Comparison of ENCODE assay signal across 19 cellular contexts in genomic region chr5:133384120-133384855, GRCh38.
A peak's percentile ranks its signal among the peaks of the same experiment; 100 is the strongest.
DNase-seq lines count a peak whose midpoint lies in the region; ATAC-seq, FAIRE-seq and TF ChIP-seq lines count a peak whose summit lies in the region.
"Had no signal": no experiment of that assay in that cellular context is flagged by ENCODE, and none has a peak within 500 bp of the region (broad histone marks: within the 10 kb centered on the region; RNA-seq: fewer than 3 reads in every experiment).

No MANE protein-coding gene starts in this region.

- no peak overlapping the region for H2AK5ac ChIP-seq in H1 (ENCODE audit: low read depth, low read length)
- peak overlapping the region; percentile 78 for H2AK5ac ChIP-seq in neuronal stem cell (ENCODE audit: low read depth, low read length)

- H3K56ac ChIP-seq in H1 (replicated peaks; ENCODE audit: insufficient read length, low read depth, low read length) = no peak overlapping the region

- no peaks in the 10 kb centered on the region for H3K9me3 ChIP-seq in right cardiac atrium (ENCODE audit: control insufficient read depth, low read length)
- no peaks in the 10 kb centered on the region for H3K9me3 ChIP-seq in right atrium auricular region
- H3K9me3 ChIP-seq in H1 (ENCODE audit: insufficient read depth in 2 of 2, low read depth in 1 of 2, low read length in 1 of 2) = no peaks in the 10 kb centered on the region
- no peaks in the 10 kb centered on the region for H3K9me3 ChIP-seq in neuronal stem cell (replicated peaks in 1 of 2; ENCODE audit: control insufficient read depth in 2 of 2, insufficient read depth in 1 of 2, low read depth in 1 of 2, low read length in 2 of 2)

- no peak overlapping the region for H3K4me3 ChIP-seq in right cardiac atrium (ENCODE audit: low read length)
- H3K4me3 ChIP-seq in right atrium auricular region = no peak overlapping the region
- no peak overlapping the region for H3K4me3 ChIP-seq in H1 (ENCODE audit: extremely low read depth in 1 of 4, insufficient read depth in 2 of 4, low read depth in 3 of 4, low read length in 4 of 4)
- H3K4me3 ChIP-seq in neuronal stem cell (ENCODE audit: low read length in 2 of 2) = no peak overlapping the region
- H3K4me3 ChIP-seq: MG63 had no signal

- no peak for FAIRE-seq in H1 (lab: Jason Lieb, UNC)
- FAIRE-seq: GM12891 had no signal

- 67% methylated on average over 12 of the region's 12 CpGs for WGBS in right cardiac atrium
- WGBS in H1 (ENCODE audit: extremely low coverage in 1 of 2, insufficient coverage in 1 of 2, insufficient read length in 1 of 2, insufficient replicate concordance in 2 of 2, low coverage in 1 of 2, low lambda C conversion rate in 2 of 2, missing lambda C conversion rate in 1 of 2), 2 experiments = 86% methylated on average over 12 of the region's 12 CpGs; no CpG with 5 or more reads in 1 of the 2 experiments
- no CpG with 5 or more reads among the region's 12 CpGs for WGBS in neuronal stem cell (ENCODE audit: extremely low coverage in 2 of 2, insufficient read length in 2 of 2, insufficient replicate concordance in 1 of 2), 2 donors

- peak; percentile 14 to 32 for ATAC-seq in right cardiac atrium
- no peak for ATAC-seq in HG03432 (IDR thresholded peaks at IDR 0.05; ENCODE audit: unreplicated experiment)
- ATAC-seq in GM19395 (IDR thresholded peaks at IDR 0.05; ENCODE audit: unreplicated experiment) = no peak

- DNase-seq in right cardiac atrium (no peak), right atrium auricular region (ENCODE audit: low spot score) (no peak), H1 (ENCODE audit: low read depth in 1 of 2, low spot score in 2 of 2) (no peak), neuronal stem cell (ENCODE audit: low spot score) (no peak), NCI-H1930 (lab: John Stamatoyannopoulos, UW) (no peak)
- DNase-seq: ACHN, AML-193, GF-D8, IMR-90, Karpas-422, MG63, NCI-H1092, NCI-H146, NCI-H2081 treated with DMSO at 0.1 percent for 48 hours, NCI-H510A treated with DMSO at 0.1 percent for 48 hours, NCI-H82 had no signal

- TF ChIP-seq POLR2A in H1 (IDR thresholded peaks at IDR 0.05; ENCODE audit: control extremely low read depth in 1 of 2, low read depth in 2 of 2, low read length in 2 of 2) = no peak

- H3K14ac ChIP-seq in H1 (ENCODE audit: insufficient read length) (no peak overlapping the region), neuronal stem cell (ENCODE audit: low read length) (no peak overlapping the region)

- H3K18ac ChIP-seq in H1 (ENCODE audit: extremely low read depth, low read length) (peak overlapping the region; percentile 48; the same call in 1 of the 2 replicates), neuronal stem cell (ENCODE audit: low read length) (peak overlapping the region; percentile 1)

- intact Hi-C loops in right cardiac atrium (cut with DNase I) = no loop called here

- no peak for TF ChIP-seq RAD21 in H1 (IDR thresholded peaks at IDR 0.05 in 1 of 2, conservative IDR thresholded peaks at IDR 0.05 in 1 of 2; ENCODE audit: low read depth in 2 of 2, low read length in 2 of 2)

- H3K23me2 ChIP-seq in H1 (ENCODE audit: low read depth, low read length) = no peaks in the 10 kb centered on the region

- CTCF ChIA-PET in H1 (lab: Charles Lee; ENCODE audit: partially characterized antibody) = interaction anchor here (1.2 kb wide), 1 partner anchor 24 kb away, joined by 3 read pairs; no protein-coding TSS in a partner anchor

- no peaks in the 10 kb centered on the region for H3K79me2 ChIP-seq in H1 (ENCODE audit: control insufficient read depth in 1 of 2, insufficient read depth in 2 of 2, low read length in 2 of 2)

- H4K5ac ChIP-seq in H1 (ENCODE audit: insufficient read length, low read depth, low read length) = no peak overlapping the region

- H3K4me2 ChIP-seq in H1 (ENCODE audit: insufficient read depth in 1 of 2, low read depth in 2 of 2, low read length in 2 of 2) (0 out of 4 replicates have a peak overlapping the region, but pooled peaks of 1 of the 2 experiments have one; percentile 16), neuronal stem cell (ENCODE audit: insufficient read depth, low read length, poor library complexity, severe bottlenecking) (no peak overlapping the region)

- no peak overlapping the region for H2BK120ac ChIP-seq in H1 (replicated peaks; ENCODE audit: low read depth, low read length)
- H2BK120ac ChIP-seq in neuronal stem cell (ENCODE audit: low read depth, low read length) = no peak overlapping the region

- H2AFZ ChIP-seq in H1 (ENCODE audit: low read length) (no peak overlapping the region), neuronal stem cell (ENCODE audit: low read length) (no peak overlapping the region)

- H2BK5ac ChIP-seq in H1 (ENCODE audit: low read depth, low read length) (peak overlapping the region; percentile 48; the same call in 1 of the 2 replicates), neuronal stem cell (ENCODE audit: low read length) (no peak overlapping the region)

- H3K4ac ChIP-seq in H1 (replicated peaks; ENCODE audit: insufficient read length, low read depth, low read length) (no peak overlapping the region), neuronal stem cell (ENCODE audit: low read length) (no peak overlapping the region)

- no peak for TF ChIP-seq EP300 in H1 (IDR thresholded peaks at IDR 0.05; ENCODE audit: borderline replicate concordance in 1 of 2, low read depth in 2 of 2, low read length in 2 of 2)

- H2BK15ac ChIP-seq in H1 (ENCODE audit: low read length) = peak overlapping the region; percentile 5
- H2BK15ac ChIP-seq in neuronal stem cell (ENCODE audit: low read length) = no peak overlapping the region

- TF ChIP-seq CTCF in right atrium auricular region (IDR thresholded peaks at IDR 0.05) (no peak), H1 (IDR thresholded peaks at IDR 0.05; ENCODE audit: control extremely low read depth in 1 of 3, insufficient read depth in 1 of 3, low read depth in 1 of 3, low read length in 3 of 3) (no peak)

- H4K91ac ChIP-seq in H1 (replicated peaks; ENCODE audit: insufficient read length, low read length) (peak overlapping the region; percentile 36), neuronal stem cell (ENCODE audit: low read depth, low read length, poor library complexity) (no peak overlapping the region)

- H4K8ac ChIP-seq in H1 (ENCODE audit: extremely low read depth, insufficient read depth, low read length) (no peak overlapping the region), neuronal stem cell (ENCODE audit: low read depth, low read length) (no peak overlapping the region)

- POLR2A ChIA-PET in H1 (lab: Charles Lee; ENCODE audit: partially characterized antibody) = no interaction called here

- H3K27ac ChIP-seq in right cardiac atrium (ENCODE audit: low read length) (no peak overlapping the region), right atrium auricular region (no peak overlapping the region), H1 (ENCODE audit: low read depth, low read length) (no peak overlapping the region), neuronal stem cell (replicated peaks; ENCODE audit: low read length) (no peak overlapping the region)

- no peaks in the 10 kb centered on the region for H3K36me3 ChIP-seq in right atrium auricular region
- H3K36me3 ChIP-seq in H1 (ENCODE audit: control insufficient read depth in 2 of 4, insufficient read depth in 4 of 4, low read length in 3 of 4) = no peaks in the 10 kb centered on the region
- no peaks in the 10 kb centered on the region for H3K36me3 ChIP-seq in neuronal stem cell (replicated peaks in 1 of 2; ENCODE audit: control insufficient read depth in 2 of 2, insufficient read depth in 2 of 2, low read length in 2 of 2)
- H3K36me3 ChIP-seq: MG63 had no signal

- peak overlapping the region; percentile 78; the same call in 1 of the 2 replicates for H2BK12ac ChIP-seq in H1 (ENCODE audit: low read depth, low read length)
- H2BK12ac ChIP-seq in neuronal stem cell (ENCODE audit: low read length) = no peak overlapping the region

- H3K9ac ChIP-seq in H1 (replicated peaks in 1 of 4; ENCODE audit: extremely low read depth in 1 of 4, low read depth in 3 of 4, low read length in 3 of 4) = no peak overlapping the region
- no peak overlapping the region for H3K9ac ChIP-seq in neuronal stem cell (ENCODE audit: low read depth, low read length, poor library complexity)

- no peaks in the 10 kb centered on the region for H3K4me1 ChIP-seq in right cardiac atrium (ENCODE audit: control insufficient read depth, insufficient read depth, low read length)
- H3K4me1 ChIP-seq in right atrium auricular region = no peaks in the 10 kb centered on the region
- H3K4me1 ChIP-seq in H1 (replicated peaks in 1 of 4; ENCODE audit: control insufficient read depth in 3 of 4, insufficient read depth in 4 of 4, low read length in 3 of 4) = peaks cover 0 to 17% (median 12%) of the 10 kb centered on the region in 4 experiments; a peak in 6 of 7 replicates
- peaks cover 2 to 21% of the 10 kb centered on the region in 2 donors for H3K4me1 ChIP-seq in neuronal stem cell (ENCODE audit: control insufficient read depth in 2 of 2, insufficient read depth in 1 of 2, low read depth in 1 of 2, low read length in 2 of 2)

- H3K23ac ChIP-seq in H1 (ENCODE audit: insufficient read length) (no peak overlapping the region), neuronal stem cell (ENCODE audit: low read depth, low read length, poor library complexity) (no peak overlapping the region)

- H3K79me1 ChIP-seq in H1 (ENCODE audit: low read depth, low read length) (no peaks in the 10 kb centered on the region), neuronal stem cell (ENCODE audit: low read depth, low read length) (no peaks in the 10 kb centered on the region)

- H4K20me1 ChIP-seq in H1 (replicated peaks in 1 of 2; ENCODE audit: control insufficient read depth in 1 of 2, insufficient read depth in 2 of 2, low read length in 2 of 2) = no peaks in the 10 kb centered on the region

- no peaks in the 10 kb centered on the region for H3K27me3 ChIP-seq in right cardiac atrium (ENCODE audit: control insufficient read depth, insufficient read depth)
- no peaks in the 10 kb centered on the region for H3K27me3 ChIP-seq in right atrium auricular region
- H3K27me3 ChIP-seq in H1 (replicated peaks in 1 of 4; ENCODE audit: control insufficient read depth in 3 of 4, extremely low read depth in 1 of 4, insufficient read depth in 3 of 4, low read length in 3 of 4) = peaks cover 0 to 2% (median 0%) of the 10 kb centered on the region in 4 experiments; a peak in 2 of 7 replicates
- H3K27me3 ChIP-seq in neuronal stem cell (ENCODE audit: control insufficient read depth in 3 of 3, insufficient read depth in 3 of 3, low read depth in 1 of 3, low read length in 3 of 3) = peaks cover 0 to 40% (median 0%) of the 10 kb centered on the region in 3 experiments

- H2BK20ac ChIP-seq in H1 (ENCODE audit: low read length) = peak overlapping the region; percentile 68; the same call in 1 of the 2 replicates

TF ChIP-seq in H1, 55 proteins besides CTCF, POLR2A, EP300 and RAD21 (continues in another document):
- TF ChIP-seq RFX5 (IDR thresholded peaks at IDR 0.05; ENCODE audit: borderline replicate concordance, low read depth, low read length) (no peak), NANOG (IDR thresholded peaks at IDR 0.05; ENCODE audit: insufficient read depth, low read depth, low read length, poor library complexity, severe bottlenecking) (no peak), SIN3A (conservative IDR thresholded peaks at IDR 0.05 in 1 of 2, IDR thresholded peaks at IDR 0.05 in 1 of 2; ENCODE audit: low read depth in 1 of 2, low read length in 2 of 2) (no peak), FOSL1 (IDR thresholded peaks at IDR 0.05; ENCODE audit: insufficient read depth, low read depth, low read length) (no peak), BCL11A (IDR thresholded peaks at IDR 0.05; ENCODE audit: low read depth in 2 of 2, low read length in 2 of 2) (no peak)

Comparison
In these comparisons a context has a peak if more than half of its experiments do, and no peak if none do; other contexts are left out.
1. ATAC-seq: peak in right cardiac atrium (2 of 2); none in HG03432 (single experiment) and GM19395 (single experiment).